21 cellular contexts compared by ENCODE assay signal in the genomic region with DNA sequence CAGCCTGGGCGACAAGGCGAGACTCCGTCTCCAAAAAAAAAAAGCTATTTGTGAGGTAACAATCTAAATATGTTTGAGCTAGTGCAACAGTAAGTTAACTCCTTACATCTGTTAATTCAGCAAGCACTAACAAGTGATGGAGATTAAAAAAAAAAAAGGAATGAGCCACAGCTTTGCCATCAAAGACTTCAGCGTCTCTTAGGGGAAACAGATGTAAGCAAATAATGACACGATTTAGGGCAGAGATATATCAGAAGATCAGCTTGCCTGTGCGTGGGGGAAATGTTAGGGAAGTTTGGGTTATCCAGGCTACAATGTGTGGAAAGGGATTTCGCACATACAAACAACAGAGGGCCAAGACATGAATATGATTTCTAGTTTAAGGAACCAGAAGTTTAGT. TPM values are rescaled to one million over a fixed set of nuclear protein-coding genes. Genes with fewer than 3 reads are reported as not detected.
DNase-seq lines count a peak whose midpoint lies in the region; ATAC-seq and TF ChIP-seq lines count a peak whose summit lies in the region.
"Had no signal": no experiment of that assay in that cellular context is flagged by ENCODE, and none has a peak within 500 bp of the region (broad histone marks: within the 10 kb centered on the region; RNA-seq: fewer than 3 reads in every experiment).

No MANE protein-coding gene starts in this region.

- intact Hi-C loops in activated CD4-positive, alpha-beta T cell treated with anti-CD3 and anti-CD28 coated beads, Interleukin-2, amount 10 ng/mL, durations not matched to agents 24 days and 14 days (cut with micrococcal nuclease): no loop called here

- H3K4me1 Mint-ChIP-seq in activated CD4-positive, alpha-beta T cell treated with anti-CD3 and anti-CD28 coated beads, Interleukin-2, amount 10 ng/mL, durations not matched to agents 24 days and 14 days: peaks cover 28% of the 10 kb centered on the region
- peaks cover 31% of the 10 kb centered on the region for H3K4me1 Mint-ChIP-seq in activated CD4-positive, alpha-beta T cell treated with anti-CD3 and anti-CD28 coated beads, Interleukin-2, amount 10 ng/mL, durations not matched to agents 7 days and 5 days
- peaks cover 27 to 37% (median 35%) of the 10 kb centered on the region in 3 donors for H3K4me1 Mint-ChIP-seq in CD8-positive, alpha-beta memory T cell
- peaks cover 32% of the 10 kb centered on the region for H3K4me1 Mint-ChIP-seq in activated T-helper 17 cell treated with anti-CD3 and anti-CD28 coated beads, Interleukin-2, amount 50 U/mL, for 72 hours
- H3K4me1 Mint-ChIP-seq in nephron progenitor cell: peaks cover 35% of the 10 kb centered on the region

- POLR2A ChIA-PET in activated CD4-positive, alpha-beta T cell treated with anti-CD3 and anti-CD28 coated beads, Interleukin-2, amount 10 ng/mL, durations not matched to agents 7 days and 5 days (lab: Charles Lee): interaction anchor here (1.4 kb wide), 1 partner anchor 32 kb away, joined by 16 read pairs; a partner anchor contains a TSS
- POLR2A ChIA-PET in CD8-positive, alpha-beta memory T cell (lab: Charles Lee): interaction anchor here (5.0 kb wide), 1 partner anchor 32 kb away, joined by 88 read pairs; a partner anchor contains a TSS

- peaks cover 2% of the 10 kb centered on the region for H3K27me3 Mint-ChIP-seq in activated CD4-positive, alpha-beta T cell treated with anti-CD3 and anti-CD28 coated beads, Interleukin-2, amount 10 ng/mL, durations not matched to agents 24 days and 14 days
- no peaks in the 10 kb centered on the region for H3K27me3 Mint-ChIP-seq in activated CD4-positive, alpha-beta T cell treated with anti-CD3 and anti-CD28 coated beads, Interleukin-2, amount 10 ng/mL, durations not matched to agents 7 days and 5 days
- H3K27me3 Mint-ChIP-seq in CD8-positive, alpha-beta memory T cell: peaks cover 0 to 5% of the 10 kb centered on the region in 2 donors
- no peaks in the 10 kb centered on the region for H3K27me3 Mint-ChIP-seq in activated T-helper 17 cell treated with anti-CD3 and anti-CD28 coated beads, Interleukin-2, amount 50 U/mL, for 72 hours
- H3K27me3 Mint-ChIP-seq in nephron progenitor cell (ENCODE audit: low read depth, poor library complexity): peaks cover 6% of the 10 kb centered on the region

- peak overlapping the region; percentile 25 for H3K27ac Mint-ChIP-seq in activated CD4-positive, alpha-beta T cell treated with anti-CD3 and anti-CD28 coated beads, Interleukin-2, amount 10 ng/mL, durations not matched to agents 24 days and 14 days
- no peak overlapping the region for H3K27ac Mint-ChIP-seq in activated CD4-positive, alpha-beta T cell treated with anti-CD3 and anti-CD28 coated beads, Interleukin-2, amount 10 ng/mL, durations not matched to agents 7 days and 5 days
- H3K27ac Mint-ChIP-seq in CD8-positive, alpha-beta memory T cell: peak overlapping the region; percentile 0 to 73 (median 32)
- peak overlapping the region; percentile 33 for H3K27ac Mint-ChIP-seq in activated T-helper 17 cell treated with anti-CD3 and anti-CD28 coated beads, Interleukin-2, amount 50 U/mL, for 72 hours
- no peak overlapping the region for H3K27ac Mint-ChIP-seq in nephron progenitor cell
- H3K27ac Mint-ChIP-seq: activated naive CD4-positive, alpha-beta T cell treated with anti-CD3 and anti-CD28 coated beads, Interleukin-2, amount 10 ng/mL, durations not matched to agents 7 days and 5 days had no signal

- H3K4me3 Mint-ChIP-seq in activated CD4-positive, alpha-beta T cell treated with anti-CD3 and anti-CD28 coated beads, Interleukin-2, amount 10 ng/mL, durations not matched to agents 24 days and 14 days: peak overlapping the region; percentile 14
- no peak overlapping the region for H3K4me3 Mint-ChIP-seq in activated CD4-positive, alpha-beta T cell treated with anti-CD3 and anti-CD28 coated beads, Interleukin-2, amount 10 ng/mL, durations not matched to agents 7 days and 5 days
- H3K4me3 Mint-ChIP-seq in CD8-positive, alpha-beta memory T cell: peak overlapping the region in 6 of 7 donors; percentile 5 to 41 (median 26)
- H3K4me3 Mint-ChIP-seq in activated T-helper 17 cell treated with anti-CD3 and anti-CD28 coated beads, Interleukin-2, amount 50 U/mL, for 72 hours: peak overlapping the region; percentile 37
- peak overlapping the region; percentile 26 for H3K4me3 Mint-ChIP-seq in nephron progenitor cell
- H3K4me3 Mint-ChIP-seq: activated naive CD4-positive, alpha-beta T cell treated with anti-CD3 and anti-CD28 coated beads, Interleukin-2, amount 10 ng/mL, durations not matched to agents 7 days and 5 days had no signal

- H3K9me3 Mint-ChIP-seq in activated CD4-positive, alpha-beta T cell treated with anti-CD3 and anti-CD28 coated beads, Interleukin-2, amount 10 ng/mL, durations not matched to agents 24 days and 14 days: no peaks in the 10 kb centered on the region
- no peaks in the 10 kb centered on the region for H3K9me3 Mint-ChIP-seq in activated CD4-positive, alpha-beta T cell treated with anti-CD3 and anti-CD28 coated beads, Interleukin-2, amount 10 ng/mL, durations not matched to agents 7 days and 5 days
- peaks cover 0 to 2% (median 0%) of the 10 kb centered on the region in 5 donors for H3K9me3 Mint-ChIP-seq in CD8-positive, alpha-beta memory T cell
- no peaks in the 10 kb centered on the region for H3K9me3 Mint-ChIP-seq in activated T-helper 17 cell treated with anti-CD3 and anti-CD28 coated beads, Interleukin-2, amount 50 U/mL, for 72 hours
- no peaks in the 10 kb centered on the region for H3K9me3 Mint-ChIP-seq in nephron progenitor cell
- H3K9me3 Mint-ChIP-seq: activated naive CD4-positive, alpha-beta T cell treated with anti-CD3 and anti-CD28 coated beads, Interleukin-2, amount 10 ng/mL, durations not matched to agents 7 days and 5 days had no signal

- TF ChIP-seq CTCF in nephron progenitor cell (IDR thresholded peaks at IDR 0.05): no peak

- CTCF ChIA-PET in activated CD4-positive, alpha-beta T cell treated with anti-CD3 and anti-CD28 coated beads, Interleukin-2, amount 10 ng/mL, durations not matched to agents 7 days and 5 days (lab: Charles Lee): interaction anchor here (0.6 to 1.0 kb wide), 3 partner anchors 16 to 210 kb away, joined by 3 read pairs; no protein-coding TSS in a partner anchor
- CTCF ChIA-PET in CD8-positive, alpha-beta memory T cell (lab: Charles Lee): no interaction called here

- H3K4me3 ChIP-seq in CD8-positive, alpha-beta memory T cell (ENCODE audit: low read length): no peak overlapping the region
- H3K4me3 ChIP-seq: A549, ovary, right lobe of liver, upper lobe of right lung had no signal

- H3K36me3 Mint-ChIP-seq in activated CD4-positive, alpha-beta T cell treated with anti-CD3 and anti-CD28 coated beads, Interleukin-2, amount 10 ng/mL, durations not matched to agents 24 days and 14 days (ENCODE audit: low read depth): peaks cover 14% of the 10 kb centered on the region
- H3K36me3 Mint-ChIP-seq in activated CD4-positive, alpha-beta T cell treated with anti-CD3 and anti-CD28 coated beads, Interleukin-2, amount 10 ng/mL, durations not matched to agents 7 days and 5 days (ENCODE audit: low read depth): peaks cover 16% of the 10 kb centered on the region
- peaks cover 0 to 23% (median 2%) of the 10 kb centered on the region in 3 donors for H3K36me3 Mint-ChIP-seq in CD8-positive, alpha-beta memory T cell
- peaks cover 32% of the 10 kb centered on the region for H3K36me3 Mint-ChIP-seq in activated T-helper 17 cell treated with anti-CD3 and anti-CD28 coated beads, Interleukin-2, amount 50 U/mL, for 72 hours (ENCODE audit: low read depth)
- H3K36me3 Mint-ChIP-seq in nephron progenitor cell (ENCODE audit: low read depth): peaks cover 35% of the 10 kb centered on the region

- H3K27ac ChIP-seq in CD8-positive, alpha-beta memory T cell (ENCODE audit: low read depth, low read length): no peak overlapping the region
- H3K27ac ChIP-seq: ovary, right lobe of liver had no signal

- H3K9me3 ChIP-seq in CD8-positive, alpha-beta memory T cell (ENCODE audit: low read length): no peaks in the 10 kb centered on the region
- H3K9me3 ChIP-seq: A549, ovary, right lobe of liver, stomach, upper lobe of right lung had no signal

- no peaks in the 10 kb centered on the region for H3K27me3 ChIP-seq in CD8-positive, alpha-beta memory T cell (ENCODE audit: insufficient read depth, low read length, poor library complexity, severe bottlenecking)
- H3K27me3 ChIP-seq: ovary, right lobe of liver, stomach, upper lobe of right lung had no signal

- no peak for ATAC-seq in activated T-helper 17 cell treated with anti-CD3 and anti-CD28 coated beads, Interleukin-2, amount 50 U/mL, for 72 hours (replicated peaks)
- ATAC-seq: A549, left cardiac atrium, right lobe of liver, upper lobe of right lung had no signal

- peaks cover 6% of the 10 kb centered on the region for H3K36me3 ChIP-seq in CD8-positive, alpha-beta memory T cell (ENCODE audit: insufficient read depth, low read length)
- H3K36me3 ChIP-seq: ovary had no signal

- DNase-seq in activated CD4-positive, alpha-beta T cell treated with anti-CD3 and anti-CD28 coated beads, Interleukin-2, amount 10 ng/mL, durations not matched to agents 24 days and 14 days: no peak
- no peak for DNase-seq in activated CD4-positive, alpha-beta T cell treated with anti-CD3 and anti-CD28 coated beads, Interleukin-2, amount 10 ng/mL, durations not matched to agents 7 days and 5 days
- no peak for DNase-seq in CD8-positive, alpha-beta memory T cell
- DNase-seq in nephron progenitor cell (no peak), cerebellar cortex (ENCODE audit: low spot score) (no peak), cerebellar nuclear complex (lab: John Stamatoyannopoulos, UW) (no peak)
- DNase-seq in activated CD4-positive, CD25-positive, alpha-beta regulatory T cell (lab: John Stamatoyannopoulos, UW): no peak
- DNase-seq: activated CD4-positive, CD25-positive, alpha-beta regulatory T cell treated with anti-CD3 and anti-CD28 coated beads, Interleukin-2, amount 50 U/mL, for 72 hours; activated naive CD4-positive, alpha-beta T cell treated with anti-CD3 and anti-CD28 coated beads, Interleukin-2, amount 10 ng/mL, durations not matched to agents 7 days and 5 days; H7; Kasumi-1; left cardiac atrium; NCI-H1105 treated with DMSO at 0.1 percent for 48 hours; NCI-H524; right lobe of liver; Right ventricle myocardium superior; stomach; upper lobe of right lung had no signal

- peaks cover 19% of the 10 kb centered on the region for H3K4me1 ChIP-seq in CD8-positive, alpha-beta memory T cell (ENCODE audit: insufficient read depth, low read length)

RNA-seq across cellular contexts. Expression of a gene that starts 2.2 kb away (rescaled TPM):
- total RNA-seq in activated CD4-positive, alpha-beta T cell treated with anti-CD3 and anti-CD28 coated beads, Interleukin-2, amount 10 ng/mL, durations not matched to agents 24 days and 14 days: 29.7 and 31.9 TPM in 2 replicates
- total RNA-seq in activated CD4-positive, alpha-beta T cell treated with anti-CD3 and anti-CD28 coated beads, Interleukin-2, amount 10 ng/mL, durations not matched to agents 7 days and 5 days: 10 to 100 TPM; 33.0 to 34.4 TPM
- 10 to 100 TPM; 23.5 to 25.8 TPM for total RNA-seq in CD8-positive, alpha-beta memory T cell
- 37.3 TPM for polyA plus RNA-seq in CD8-positive, alpha-beta memory T cell
- total RNA-seq in activated T-helper 17 cell treated with anti-CD3 and anti-CD28 coated beads, Interleukin-2, amount 50 U/mL, for 72 hours: 10 to 100 TPM; 27.7 to 39.9 TPM

RNA-seq across cellular contexts. Expression of a gene that starts 33.3 kb away (rescaled TPM):
- total RNA-seq in activated CD4-positive, alpha-beta T cell treated with anti-CD3 and anti-CD28 coated beads, Interleukin-2, amount 10 ng/mL, durations not matched to agents 24 days and 14 days: 321 and 339 TPM in 2 replicates
- total RNA-seq in activated CD4-positive, alpha-beta T cell treated with anti-CD3 and anti-CD28 coated beads, Interleukin-2, amount 10 ng/mL, durations not matched to agents 7 days and 5 days: 100 to 1,000 TPM; 389 to 395 TPM
- total RNA-seq in CD8-positive, alpha-beta memory T cell: 100 to 1,000 TPM; 420 to 421 TPM
- 201 TPM for polyA plus RNA-seq in CD8-positive, alpha-beta memory T cell
- total RNA-seq in activated T-helper 17 cell treated with anti-CD3 and anti-CD28 coated beads, Interleukin-2, amount 50 U/mL, for 72 hours: 100 to 1,000 TPM; 254 to 398 TPM

Comparison
In these comparisons a context has a peak if more than half of its experiments do, and no peak if none do; other contexts are left out.
1. H3K27ac Mint-ChIP-seq: peak in activated CD4-positive, alpha-beta T cell treated with anti-CD3 and anti-CD28 coated beads, Interleukin-2, amount 10 ng/mL, durations not matched to agents 24 days and 14 days (single experiment), CD8-positive, alpha-beta memory T cell (8 of 8) and activated T-helper 17 cell treated with anti-CD3 and anti-CD28 coated beads, Interleukin-2, amount 50 U/mL, for 72 hours (single experiment); none in activated CD4-positive, alpha-beta T cell treated with anti-CD3 and anti-CD28 coated beads, Interleukin-2, amount 10 ng/mL, durations not matched to agents 7 days and 5 days (single experiment) and nephron progenitor cell (single experiment).